8 cellular contexts compared by ENCODE assay signal in genomic region chr15:80058851-80059785, GRCh38. TPM values are rescaled to one million over a fixed set of nuclear protein-coding genes. Genes with fewer than 3 reads are reported as not detected.
DNase-seq lines count a peak whose midpoint lies in the region; ATAC-seq and TF ChIP-seq lines count a peak whose summit lies in the region.

TSS of gene ZFAND6 (plus strand) at chr15:80059676. CDS start at chr15:80120345, 60,669 bp downstream.

- peak in 1 of 2 donors; percentile 91 for TF ChIP-seq POLR2A in tibial nerve (IDR thresholded peaks at IDR 0.05)

- no peaks in the 10 kb centered on the region for H3K27me3 ChIP-seq in parathyroid adenoma (ENCODE audit: control insufficient read depth, insufficient read depth, low read length)
- H3K27me3 ChIP-seq in tibial nerve = no peaks in the 10 kb centered on the region

- ATAC-seq in HG02759 (IDR thresholded peaks at IDR 0.05; ENCODE audit: unreplicated experiment) = peak; percentile 79
- peak; percentile 98 for ATAC-seq in Right ventricle myocardium superior (ENCODE audit: poor library complexity)

- peak within 1 kb of the TSS; percentile 82 for H3K4me2 ChIP-seq in parathyroid adenoma (ENCODE audit: low read length)

- peak within 1 kb of the TSS; percentile 80 for H2AFZ ChIP-seq in parathyroid adenoma

- H3K4me1 ChIP-seq in parathyroid adenoma (no peaks in the 10 kb centered on the region), tibial nerve (peaks cover 0 to 36% (median 15%) of the 10 kb centered on the region in 4 donors)

- 0 out of 3 replicates have a peak, but pooled peaks have one; percentile 20 for TF ChIP-seq CTCF in GM12872 (IDR thresholded peaks at IDR 0.05; ENCODE audit: insufficient read depth, low read depth, low read length)
- TF ChIP-seq CTCF in parathyroid adenoma (IDR thresholded peaks at IDR 0.05) = no peak
- TF ChIP-seq CTCF in tibial nerve (IDR thresholded peaks at IDR 0.05) = peak in 2 of 5 experiments; percentile 35 to 46

- intact Hi-C loops in Right ventricle myocardium superior (cut with DNase I) = no loop called here

- WGBS in tibial nerve, 2 donors = 1% methylated on average over 67 to 70 of the region's 74 CpGs

- DNase-seq in NCI-H1417 (lab: John Stamatoyannopoulos, UW) = peak; percentile 91 to 99 (median 99)
- DNase-seq in SW 1271 (lab: John Stamatoyannopoulos, UW) = peak; percentile 87 to 94
- peak; percentile 93 for DNase-seq in activated naive CD8-positive, alpha-beta T cell treated with anti-CD3 and anti-CD28 coated beads, Interleukin-2, amount 50 U/mL, for 16 hours (ENCODE audit: low read depth, low spot score)
- peak; percentile 97 for DNase-seq in Right ventricle myocardium superior
- peak; percentile 88 to 90 for DNase-seq in tibial nerve (ENCODE audit: low spot score in 2 of 2)

- H3K36me3 ChIP-seq in parathyroid adenoma (ENCODE audit: control insufficient read depth, insufficient read depth, low read length) (no peaks in the 10 kb centered on the region), tibial nerve (no peaks in the 10 kb centered on the region)

- TF ChIP-seq EP300 in tibial nerve (IDR thresholded peaks at IDR 0.05) = peak; percentile 66 to 87

- H3K9me3 ChIP-seq in parathyroid adenoma (ENCODE audit: control insufficient read depth, low read length) = no peaks in the 10 kb centered on the region
- no peaks in the 10 kb centered on the region for H3K9me3 ChIP-seq in tibial nerve

- no peak within 1 kb of the TSS for H3K9ac ChIP-seq in parathyroid adenoma

- H3K4me3 ChIP-seq in parathyroid adenoma (ENCODE audit: low read depth, low read length) (peak within 1 kb of the TSS; percentile 73), tibial nerve (peak within 1 kb of the TSS; percentile 55 to 94 (median 76))

- peaks cover 2% of the 10 kb centered on the region for H3K79me2 ChIP-seq in parathyroid adenoma

- peak within 1 kb of the TSS; percentile 61 for H3K27ac ChIP-seq in parathyroid adenoma
- peak within 1 kb of the TSS; percentile 87 to 97 (median 96) for H3K27ac ChIP-seq in tibial nerve

RNA-seq across cellular contexts. Expression of gene ZFAND6, which starts in this region (rescaled TPM):
- total RNA-seq in Right ventricle myocardium superior (62.8 TPM), tibial nerve (100 to 1,000 TPM in 1 of 4 donors, 10 to 100 TPM in 3; 68.6 to 126 (median 88.2) TPM)

Comparison
In these comparisons a context has a peak if more than half of its experiments do, and no peak if none do; other contexts are left out.
1. Peak in every context shown above with its lines: DNase-seq, ATAC-seq, H3K4me3 ChIP-seq and H3K27ac ChIP-seq.